In the genomic region with DNA sequence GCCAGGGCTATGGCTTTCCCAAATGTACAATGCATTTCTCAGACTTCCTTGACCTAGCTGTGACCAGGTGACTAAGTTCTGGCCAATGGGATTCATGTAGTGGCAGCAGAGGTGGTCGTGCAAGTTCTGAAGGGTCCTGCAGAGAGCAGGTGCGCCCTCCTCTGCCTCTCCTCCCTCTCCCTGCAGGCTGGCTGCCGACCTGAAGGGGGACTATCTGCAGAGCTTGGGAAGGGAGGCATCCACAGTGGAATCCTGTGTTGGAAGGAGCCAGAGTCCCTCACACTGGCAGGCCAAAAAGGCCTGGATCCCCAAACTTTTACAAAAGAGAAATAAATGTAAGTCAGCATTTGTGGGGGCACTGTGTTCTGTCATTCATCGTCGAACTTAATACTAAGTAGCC, we compare ENCODE assay signal across 24 cellular contexts.
"Had no signal": no experiment of that assay in that cellular context is flagged by ENCODE, and none has a peak within 500 bp of the region (broad histone marks: within the 10 kb centered on the region; RNA-seq: fewer than 3 reads in every experiment).

No MANE protein-coding gene starts in this region.

- H3K79me2 ChIP-seq: hepatocyte had no signal

- H3K27ac ChIP-seq: colonic mucosa, hepatocyte, psoas muscle, sigmoid colon, skin epidermis, testis, tibial nerve, upper lobe of right lung, vagina had no signal

- H3K4me1 Mint-ChIP-seq: immature natural killer cell; stimulated activated naive B cell treated with anti-CD40 and anti-IgM and Interleukin-4, amounts not matched to agents 10 μg/mL and 1 μg/mL and 100 μg/mL, for 72 hours; stimulated activated naive CD8-positive, alpha-beta T cell treated with anti-CD3 and anti-CD28 coated beads, Interleukin-15, amount 100 ng/mL, for 72 hours had no signal

- ATAC-seq: left colon; natural killer cell treated with Interleukin-12 subunit alpha and Interleukin-12 subunit beta and Interleukin-15 and Interleukin-18, amount 100 ng/mL, for 72 hours; psoas muscle; stimulated activated naive B cell treated with anti-CD40 and anti-IgM and Interleukin-4, amounts not matched to agents 10 μg/mL and 1 μg/mL and 100 μg/mL, for 72 hours; stimulated activated naive CD8-positive, alpha-beta T cell treated with anti-CD3 and anti-CD28 coated beads, Interleukin-15, amount 100 ng/mL, for 72 hours; upper lobe of right lung had no signal

- H3K9me3 ChIP-seq: colonic mucosa, psoas muscle, sigmoid colon, testis, upper lobe of right lung, vagina had no signal

- H3K9me3 Mint-ChIP-seq: natural killer cell treated with Interleukin-12 subunit alpha and Interleukin-12 subunit beta and Interleukin-15 and Interleukin-18, amount 100 ng/mL, for 72 hours had no signal

- H3K27me3 Mint-ChIP-seq: stimulated activated naive B cell treated with anti-CD40 and anti-IgM and Interleukin-4, amounts not matched to agents 10 μg/mL and 1 μg/mL and 100 μg/mL, for 72 hours; stimulated activated naive CD8-positive, alpha-beta T cell treated with anti-CD3 and anti-CD28 coated beads, Interleukin-15, amount 100 ng/mL, for 72 hours had no signal

- DNase-seq: colonic mucosa; dermis blood vessel endothelial cell; erythroblast; foreskin melanocyte; immature natural killer cell; kidney; left colon; left ventricle myocardium superior; mesenchymal stem cell; midbrain; psoas muscle; sigmoid colon; stimulated activated CD4-positive, alpha-beta T cell treated with anti-CD3 and anti-CD28 coated beads, Interleukin-2, amount 100 ng/mL, for 24 hours; stimulated activated CD4-positive, alpha-beta T cell treated with anti-CD3 and anti-CD28 coated beads, Interleukin-4, amount 100 ng/mL, for 4 hours; stimulated activated naive B cell treated with anti-CD40 and anti-IgM and Interleukin-4, amounts not matched to agents 10 μg/mL and 1 μg/mL and 100 μg/mL, for 72 hours; stimulated activated naive CD8-positive, alpha-beta T cell treated with anti-CD3 and anti-CD28 coated beads, Interleukin-15, amount 100 ng/mL, for 72 hours; testis; upper lobe of right lung had no signal

- H2AFZ ChIP-seq: hepatocyte had no signal

- H3K4me3 Mint-ChIP-seq: immature natural killer cell; natural killer cell treated with Interleukin-12 subunit alpha and Interleukin-12 subunit beta and Interleukin-15 and Interleukin-18, amount 100 ng/mL, for 72 hours; stimulated activated naive B cell treated with anti-CD40 and anti-IgM and Interleukin-4, amounts not matched to agents 10 μg/mL and 1 μg/mL and 100 μg/mL, for 72 hours; stimulated activated naive CD8-positive, alpha-beta T cell treated with anti-CD3 and anti-CD28 coated beads, Interleukin-15, amount 100 ng/mL, for 72 hours had no signal

- H3K27me3 ChIP-seq: colonic mucosa, hepatocyte, sigmoid colon, testis, tibial nerve, upper lobe of right lung, vagina had no signal

- H3K4me1 ChIP-seq: colonic mucosa, psoas muscle, sigmoid colon, testis, tibial nerve, upper lobe of right lung, vagina had no signal

- H3K27ac Mint-ChIP-seq: immature natural killer cell; natural killer cell treated with Interleukin-12 subunit alpha and Interleukin-12 subunit beta and Interleukin-15 and Interleukin-18, amount 100 ng/mL, for 72 hours; stimulated activated naive B cell treated with anti-CD40 and anti-IgM and Interleukin-4, amounts not matched to agents 10 μg/mL and 1 μg/mL and 100 μg/mL, for 72 hours had no signal

- H3K36me3 ChIP-seq: colonic mucosa, sigmoid colon, tibial nerve, upper lobe of right lung, vagina had no signal

- H3K4me2 ChIP-seq: hepatocyte had no signal

- H3K4me3 ChIP-seq: colonic mucosa, hepatocyte, lung, psoas muscle, sigmoid colon, skin epidermis, testis, tibial nerve, upper lobe of right lung, vagina had no signal
